9 cellular contexts compared by ENCODE assay signal in genomic region chrX:71622347-71623104, GRCh38. TPM values are rescaled to one million over a fixed set of nuclear protein-coding genes. Genes with fewer than 3 reads are reported as not detected.
DNase-seq lines count a peak whose midpoint lies in the region; ATAC-seq, FAIRE-seq and TF ChIP-seq lines count a peak whose summit lies in the region.
"Had no signal": no experiment of that assay in that cellular context is flagged by ENCODE, and none has a peak within 500 bp of the region (broad histone marks: within the 10 kb centered on the region; RNA-seq: fewer than 3 reads in every experiment).

No MANE protein-coding gene starts in this region.

- in situ Hi-C loops in mammary epithelial cell (cut with MboI; ENCODE audit: low sequenced_read_pairs in 2 of 2) = no loop called here

- no peaks in the 10 kb centered on the region for H3K79me2 ChIP-seq in mammary epithelial cell (ENCODE audit: insufficient read depth, low read length)

- no peak overlapping the region for H3K9ac ChIP-seq in mammary epithelial cell (ENCODE audit: insufficient read depth, low read length)
- H3K9ac ChIP-seq in kidney (ENCODE audit: low read length in 2 of 2) = peak overlapping the region in 1 of 2 donors; percentile 34

- no peaks in the 10 kb centered on the region for H4K20me1 ChIP-seq in mammary epithelial cell (ENCODE audit: insufficient read depth, low read length)

- no TSS peak for BruUV-seq in mammary epithelial cell (replicated peaks; lab: Mats Ljungman, UMichigan)

- no peak for FAIRE-seq in kidney (lab: Jason Lieb, UNC)

- no peak overlapping the region for H3K4me3 ChIP-seq in Jurkat, Clone E6-1 (ENCODE audit: low read length)
- H3K4me3 ChIP-seq in mammary epithelial cell (replicated peaks in 1 of 3; ENCODE audit: insufficient read depth in 1 of 3, low read depth in 2 of 3, low read length in 3 of 3) (no peak overlapping the region), kidney (ENCODE audit: low read length in 2 of 2) (no peak overlapping the region)
- H3K4me3 ChIP-seq: SK-N-MC had no signal

- H3K4me1 ChIP-seq in mammary epithelial cell (ENCODE audit: insufficient read depth, low read length) (peaks cover 8% of the 10 kb centered on the region), kidney (ENCODE audit: control insufficient read depth in 1 of 2, insufficient read depth in 1 of 2, low read depth in 1 of 2, low read length in 2 of 2) (peaks cover 8 to 10% of the 10 kb centered on the region in 2 donors)

- H3K9me3 ChIP-seq in mammary epithelial cell (replicated peaks; ENCODE audit: insufficient read depth, low read length) (no peaks in the 10 kb centered on the region), kidney (ENCODE audit: control insufficient read depth in 1 of 2, low read length in 2 of 2) (no peaks in the 10 kb centered on the region)

- 54% methylated on average over 12 of the region's 15 CpGs for WGBS in mammary epithelial cell (ENCODE audit: low coverage, missing lambda C conversion rate)

- peak overlapping the region; percentile 29 for H2AFZ ChIP-seq in mammary epithelial cell (ENCODE audit: low read depth, low read length)

- peak; percentile 63 for ATAC-seq in GM21423 (IDR thresholded peaks at IDR 0.05; ENCODE audit: unreplicated experiment)

- intact Hi-C loops in mammary epithelial cell (cut with micrococcal nuclease) (no loop called here), kidney (cut with DNase I) (no loop called here)

- no peak for TF ChIP-seq CTCF in mammary epithelial cell (conservative IDR thresholded peaks at IDR 0.05 in 1 of 2, IDR thresholded peaks at IDR 0.05 in 1 of 2; ENCODE audit: extremely low read depth in 1 of 2, insufficient read depth in 1 of 2, low read depth in 1 of 2, low read length in 2 of 2)
- TF ChIP-seq CTCF in kidney (IDR thresholded peaks at IDR 0.05; ENCODE audit: borderline replicate concordance, extremely low read depth, insufficient read depth) = no peak

- dilution Hi-C loops in mammary epithelial cell (cut with HindIII; ENCODE audit: low sequenced_read_pairs) = no loop called here

- no peaks in the 10 kb centered on the region for H3K27me3 ChIP-seq in mammary epithelial cell (ENCODE audit: insufficient read depth, low read length)

- CTCF ChIA-PET in mammary epithelial cell (lab: Charles Lee; ENCODE audit: low non-redundant PET) = no interaction called here

- H3K27ac ChIP-seq in mammary epithelial cell (ENCODE audit: insufficient read depth, low read depth, low read length) = no peak overlapping the region
- peak overlapping the region in 1 of 2 donors; percentile 32 for H3K27ac ChIP-seq in kidney (ENCODE audit: low read depth in 2 of 2, low read length in 2 of 2)
- H3K27ac ChIP-seq: SK-N-MC had no signal

- no peak overlapping the region for H3K4me2 ChIP-seq in mammary epithelial cell (ENCODE audit: insufficient read depth, low read depth, low read length)

- DNase-seq in DMS53 (lab: John Stamatoyannopoulos, UW) (peak; percentile 92), mammary epithelial cell (peak; percentile 65), kidney (peak; percentile 90), GOT3 (lab: John Stamatoyannopoulos, UW) (no peak)
- DNase-seq in Jurkat, Clone E6-1 (ENCODE audit: low read depth, low spot score) = peak; percentile 60
- DNase-seq in activated CD4-positive, CD25-positive, alpha-beta regulatory T cell (lab: John Stamatoyannopoulos, UW) = peak; percentile 3 to 39 (median 26)
- peak; percentile 54 for DNase-seq in stimulated activated CD4-positive, alpha-beta T cell treated with anti-CD3 and anti-CD28 coated beads, Interleukin-4, amount 100 ng/mL, for 1 hour

- H3K36me3 ChIP-seq in mammary epithelial cell (ENCODE audit: insufficient read depth, low read length) (no peaks in the 10 kb centered on the region), kidney (ENCODE audit: control insufficient read depth in 1 of 2, insufficient read depth in 2 of 2, low read length in 2 of 2) (no peaks in the 10 kb centered on the region)

RNA-seq across cellular contexts. Expression of gene CXCR3, which starts 4.2 kb away (rescaled TPM):
- polyA plus RNA-seq in Jurkat, Clone E6-1 (2012; ENCODE audit: insufficient read depth, insufficient read length) = not detected
- not detected for total RNA-seq in mammary epithelial cell
- not detected for polyA plus RNA-seq in mammary epithelial cell
- not detected for polyA minus RNA-seq in mammary epithelial cell
- 1.7 TPM for total RNA-seq in kidney
- polyA plus RNA-seq in kidney (ENCODE audit: insufficient read depth, low read depth, low replicate concordance) = 0.24 TPM

RNA-seq across cellular contexts. Expression of gene GCNA, which starts 44.3 kb away (rescaled TPM):
- polyA plus RNA-seq in Jurkat, Clone E6-1 (2012; ENCODE audit: insufficient read depth, insufficient read length) = 3.1 TPM
- 1 to 10 TPM; 2.3 TPM for total RNA-seq in mammary epithelial cell
- polyA plus RNA-seq in mammary epithelial cell = 0.61 TPM
- not detected for polyA minus RNA-seq in mammary epithelial cell
- 2.7 TPM for total RNA-seq in kidney
- polyA plus RNA-seq in kidney (ENCODE audit: insufficient read depth, low read depth, low replicate concordance) = 1.6 TPM
